In the genomic region with DNA sequence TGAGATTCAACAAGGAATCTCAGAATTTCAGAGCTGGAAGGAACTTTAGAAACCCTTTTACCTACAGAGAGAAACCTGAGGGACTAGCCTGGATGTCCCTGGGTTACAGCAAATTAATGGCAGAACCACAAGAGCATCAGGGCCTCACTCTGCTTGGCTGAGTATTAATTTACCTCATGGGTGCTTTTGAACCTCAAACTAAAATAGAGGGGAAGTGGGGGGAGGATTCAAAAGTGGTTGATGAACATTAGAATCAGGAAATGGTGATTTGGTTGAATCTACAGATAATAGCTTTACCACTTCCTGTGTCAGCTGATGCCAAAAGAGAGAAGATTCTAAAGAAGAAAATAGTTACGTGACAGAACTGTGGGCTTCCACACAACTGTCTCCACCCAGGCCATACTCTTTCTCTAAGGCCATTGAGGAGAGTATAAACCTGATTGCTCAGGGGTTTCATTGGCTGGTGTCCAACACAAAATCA, we compare ENCODE assay signal across 2 cellular contexts.
TF ChIP-seq lines count a peak whose summit lies in the region.

No MANE protein-coding gene starts in this region.

TF ChIP-seq in liver, 16 proteins besides CTCF, POLR2A, EP300 and RAD21 (continued from another document):
- TF ChIP-seq NR2F2 (IDR thresholded peaks at IDR 0.05) = no peak
TF ChIP-seq in liver: peak in this region for 1.

TF ChIP-seq in HepG2, 621 proteins besides CTCF, POLR2A, EP300 and RAD21 (continued from another document):
- TF ChIP-seq, protein P1, sequence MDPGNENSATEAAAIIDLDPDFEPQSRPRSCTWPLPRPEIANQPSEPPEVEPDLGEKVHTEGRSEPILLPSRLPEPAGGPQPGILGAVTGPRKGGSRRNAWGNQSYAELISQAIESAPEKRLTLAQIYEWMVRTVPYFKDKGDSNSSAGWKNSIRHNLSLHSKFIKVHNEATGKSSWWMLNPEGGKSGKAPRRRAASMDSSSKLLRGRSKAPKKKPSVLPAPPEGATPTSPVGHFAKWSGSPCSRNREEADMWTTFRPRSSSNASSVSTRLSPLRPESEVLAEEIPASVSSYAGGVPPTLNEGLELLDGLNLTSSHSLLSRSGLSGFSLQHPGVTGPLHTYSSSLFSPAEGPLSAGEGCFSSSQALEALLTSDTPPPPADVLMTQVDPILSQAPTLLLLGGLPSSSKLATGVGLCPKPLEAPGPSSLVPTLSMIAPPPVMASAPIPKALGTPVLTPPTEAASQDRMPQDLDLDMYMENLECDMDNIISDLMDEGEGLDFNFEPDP (CRISPR knock-in tag; conservative IDR thresholded peaks at IDR 0.05) = no peak
- no peak for TF ChIP-seq MTF1 (CRISPR knock-in tag; IDR thresholded peaks at IDR 0.05)
- TF ChIP-seq TEAD3 (CRISPR knock-in tag; optimal IDR thresholded peaks at IDR 0.05; ENCODE audit: borderline replicate concordance) = no peak
- no peak for TF ChIP-seq SP140L (CRISPR knock-in tag; IDR thresholded peaks at IDR 0.05; ENCODE audit: borderline replicate concordance)
- TF ChIP-seq ZNF629 (CRISPR knock-in tag; conservative IDR thresholded peaks at IDR 0.05) = no peak
- no peak for TF ChIP-seq CCAR2 (optimal IDR thresholded peaks at IDR 0.05; ENCODE audit: low read depth, low read length)
- no peak for TF ChIP-seq ZBTB42 (CRISPR knock-in tag; IDR thresholded peaks at IDR 0.05)
- TF ChIP-seq NFATC3 (CRISPR knock-in tag; IDR thresholded peaks at IDR 0.05) = no peak
- no peak for TF ChIP-seq ZNF383 (CRISPR knock-in tag; IDR thresholded peaks at IDR 0.05; ENCODE audit: borderline replicate concordance)
- no peak for TF ChIP-seq XRCC5 (optimal IDR thresholded peaks at IDR 0.05; ENCODE audit: low read length)
- TF ChIP-seq, protein P2, sequence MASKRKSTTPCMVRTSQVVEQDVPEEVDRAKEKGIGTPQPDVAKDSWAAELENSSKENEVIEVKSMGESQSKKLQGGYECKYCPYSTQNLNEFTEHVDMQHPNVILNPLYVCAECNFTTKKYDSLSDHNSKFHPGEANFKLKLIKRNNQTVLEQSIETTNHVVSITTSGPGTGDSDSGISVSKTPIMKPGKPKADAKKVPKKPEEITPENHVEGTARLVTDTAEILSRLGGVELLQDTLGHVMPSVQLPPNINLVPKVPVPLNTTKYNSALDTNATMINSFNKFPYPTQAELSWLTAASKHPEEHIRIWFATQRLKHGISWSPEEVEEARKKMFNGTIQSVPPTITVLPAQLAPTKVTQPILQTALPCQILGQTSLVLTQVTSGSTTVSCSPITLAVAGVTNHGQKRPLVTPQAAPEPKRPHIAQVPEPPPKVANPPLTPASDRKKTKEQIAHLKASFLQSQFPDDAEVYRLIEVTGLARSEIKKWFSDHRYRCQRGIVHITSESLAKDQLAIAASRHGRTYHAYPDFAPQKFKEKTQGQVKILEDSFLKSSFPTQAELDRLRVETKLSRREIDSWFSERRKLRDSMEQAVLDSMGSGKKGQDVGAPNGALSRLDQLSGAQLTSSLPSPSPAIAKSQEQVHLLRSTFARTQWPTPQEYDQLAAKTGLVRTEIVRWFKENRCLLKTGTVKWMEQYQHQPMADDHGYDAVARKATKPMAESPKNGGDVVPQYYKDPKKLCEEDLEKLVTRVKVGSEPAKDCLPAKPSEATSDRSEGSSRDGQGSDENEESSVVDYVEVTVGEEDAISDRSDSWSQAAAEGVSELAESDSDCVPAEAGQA (IDR thresholded peaks at IDR 0.05; ENCODE audit: low read depth) = no peak
- TF ChIP-seq, protein P2 (CRISPR knock-in tag; IDR thresholded peaks at IDR 0.05; ENCODE audit: borderline replicate concordance) = no peak
- no peak for TF ChIP-seq GTF3A (CRISPR knock-in tag; conservative IDR thresholded peaks at IDR 0.05)
- TF ChIP-seq SMYD3 (CRISPR knock-in tag; IDR thresholded peaks at IDR 0.05) = no peak
- TF ChIP-seq MYC (CRISPR knock-in tag; IDR thresholded peaks at IDR 0.05; ENCODE audit: borderline replicate concordance) = no peak
TF ChIP-seq in HepG2: peak in this region for 0.
